1 cellular context compared by ENCODE assay signal in the genomic region with DNA sequence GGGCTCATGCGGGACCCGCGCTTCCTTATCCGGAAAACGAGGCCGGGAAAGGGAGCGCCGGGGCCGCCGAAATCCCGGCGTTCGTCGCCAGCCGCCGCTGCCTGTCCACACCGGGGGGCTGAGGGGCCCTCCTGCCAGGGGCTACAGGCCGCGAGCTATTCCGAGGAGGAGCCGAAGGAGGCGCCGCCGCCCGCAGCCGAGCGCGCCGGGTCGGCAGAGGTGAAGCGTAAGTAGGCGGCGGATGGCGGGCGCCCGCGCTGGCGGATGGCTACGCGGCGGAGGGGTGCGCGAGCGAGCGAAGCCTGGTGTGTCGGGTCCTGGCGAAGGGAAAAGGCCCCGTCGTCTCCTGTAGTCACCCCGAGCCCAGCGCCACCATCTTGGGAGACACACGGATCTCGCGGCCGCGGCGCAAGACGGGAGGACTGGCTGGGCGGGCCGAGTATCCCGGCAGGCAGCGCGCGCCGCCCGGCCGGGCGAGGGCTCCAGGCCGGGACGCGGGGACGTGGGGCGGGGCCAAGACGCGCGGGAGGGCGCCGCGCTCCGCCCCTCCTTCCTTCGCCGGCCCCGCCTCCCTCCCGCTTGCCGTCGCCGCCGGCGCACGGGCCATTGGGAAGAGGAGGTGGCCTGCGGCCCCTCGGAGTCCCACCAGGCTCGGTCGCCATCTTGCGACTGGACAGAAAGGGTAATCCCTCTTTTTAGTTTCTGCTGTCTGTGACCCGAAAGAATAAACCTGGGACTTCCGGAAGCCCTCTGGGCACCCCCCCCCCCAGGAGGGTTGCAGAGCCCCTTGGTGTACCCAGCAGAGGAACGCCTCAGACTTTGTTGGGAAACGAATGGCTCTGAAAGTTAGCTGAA.
A peak's percentile ranks its signal among the peaks of the same experiment; 100 is the strongest.
TF ChIP-seq lines count a peak whose summit lies in the region.

A gene (minus strand): TSS at position 424 of the 855 bp plus-strand sequence. CDS start 29,917 bp downstream, outside the sequence.

TF ChIP-seq in K562, 482 proteins besides CTCF, POLR2A, EP300 and RAD21 (continued from another document and continues in another):
- TF ChIP-seq, protein P1, sequence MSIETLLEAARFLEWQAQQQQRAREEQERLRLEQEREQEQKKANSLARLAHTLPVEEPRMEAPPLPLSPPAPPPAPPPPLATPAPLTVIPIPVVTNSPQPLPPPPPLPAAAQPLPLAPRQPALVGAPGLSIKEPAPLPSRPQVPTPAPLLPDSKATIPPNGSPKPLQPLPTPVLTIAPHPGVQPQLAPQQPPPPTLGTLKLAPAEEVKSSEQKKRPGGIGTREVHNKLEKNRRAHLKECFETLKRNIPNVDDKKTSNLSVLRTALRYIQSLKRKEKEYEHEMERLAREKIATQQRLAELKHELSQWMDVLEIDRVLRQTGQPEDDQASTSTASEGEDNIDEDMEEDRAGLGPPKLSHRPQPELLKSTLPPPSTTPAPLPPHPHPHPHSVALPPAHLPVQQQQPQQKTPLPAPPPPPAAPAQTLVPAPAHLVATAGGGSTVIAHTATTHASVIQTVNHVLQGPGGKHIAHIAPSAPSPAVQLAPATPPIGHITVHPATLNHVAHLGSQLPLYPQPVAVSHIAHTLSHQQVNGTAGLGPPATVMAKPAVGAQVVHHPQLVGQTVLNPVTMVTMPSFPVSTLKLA (conservative IDR thresholded peaks at IDR 0.05): peak; percentile 5 to 14; a peak in 1 of 4 replicates
- TF ChIP-seq, protein P2, sequence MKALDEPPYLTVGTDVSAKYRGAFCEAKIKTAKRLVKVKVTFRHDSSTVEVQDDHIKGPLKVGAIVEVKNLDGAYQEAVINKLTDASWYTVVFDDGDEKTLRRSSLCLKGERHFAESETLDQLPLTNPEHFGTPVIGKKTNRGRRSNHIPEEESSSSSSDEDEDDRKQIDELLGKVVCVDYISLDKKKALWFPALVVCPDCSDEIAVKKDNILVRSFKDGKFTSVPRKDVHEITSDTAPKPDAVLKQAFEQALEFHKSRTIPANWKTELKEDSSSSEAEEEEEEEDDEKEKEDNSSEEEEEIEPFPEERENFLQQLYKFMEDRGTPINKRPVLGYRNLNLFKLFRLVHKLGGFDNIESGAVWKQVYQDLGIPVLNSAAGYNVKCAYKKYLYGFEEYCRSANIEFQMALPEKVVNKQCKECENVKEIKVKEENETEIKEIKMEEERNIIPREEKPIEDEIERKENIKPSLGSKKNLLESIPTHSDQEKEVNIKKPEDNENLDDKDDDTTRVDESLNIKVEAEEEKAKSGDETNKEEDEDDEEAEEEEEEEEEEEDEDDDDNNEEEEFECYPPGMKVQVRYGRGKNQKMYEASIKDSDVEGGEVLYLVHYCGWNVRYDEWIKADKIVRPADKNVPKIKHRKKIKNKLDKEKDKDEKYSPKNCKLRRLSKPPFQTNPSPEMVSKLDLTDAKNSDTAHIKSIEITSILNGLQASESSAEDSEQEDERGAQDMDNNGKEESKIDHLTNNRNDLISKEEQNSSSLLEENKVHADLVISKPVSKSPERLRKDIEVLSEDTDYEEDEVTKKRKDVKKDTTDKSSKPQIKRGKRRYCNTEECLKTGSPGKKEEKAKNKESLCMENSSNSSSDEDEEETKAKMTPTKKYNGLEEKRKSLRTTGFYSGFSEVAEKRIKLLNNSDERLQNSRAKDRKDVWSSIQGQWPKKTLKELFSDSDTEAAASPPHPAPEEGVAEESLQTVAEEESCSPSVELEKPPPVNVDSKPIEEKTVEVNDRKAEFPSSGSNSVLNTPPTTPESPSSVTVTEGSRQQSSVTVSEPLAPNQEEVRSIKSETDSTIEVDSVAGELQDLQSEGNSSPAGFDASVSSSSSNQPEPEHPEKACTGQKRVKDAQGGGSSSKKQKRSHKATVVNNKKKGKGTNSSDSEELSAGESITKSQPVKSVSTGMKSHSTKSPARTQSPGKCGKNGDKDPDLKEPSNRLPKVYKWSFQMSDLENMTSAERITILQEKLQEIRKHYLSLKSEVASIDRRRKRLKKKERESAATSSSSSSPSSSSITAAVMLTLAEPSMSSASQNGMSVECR (CRISPR knock-in tag; IDR thresholded peaks at IDR 0.05): no peak; the same call in 1 of the 2 replicates
- TF ChIP-seq, protein P3, sequence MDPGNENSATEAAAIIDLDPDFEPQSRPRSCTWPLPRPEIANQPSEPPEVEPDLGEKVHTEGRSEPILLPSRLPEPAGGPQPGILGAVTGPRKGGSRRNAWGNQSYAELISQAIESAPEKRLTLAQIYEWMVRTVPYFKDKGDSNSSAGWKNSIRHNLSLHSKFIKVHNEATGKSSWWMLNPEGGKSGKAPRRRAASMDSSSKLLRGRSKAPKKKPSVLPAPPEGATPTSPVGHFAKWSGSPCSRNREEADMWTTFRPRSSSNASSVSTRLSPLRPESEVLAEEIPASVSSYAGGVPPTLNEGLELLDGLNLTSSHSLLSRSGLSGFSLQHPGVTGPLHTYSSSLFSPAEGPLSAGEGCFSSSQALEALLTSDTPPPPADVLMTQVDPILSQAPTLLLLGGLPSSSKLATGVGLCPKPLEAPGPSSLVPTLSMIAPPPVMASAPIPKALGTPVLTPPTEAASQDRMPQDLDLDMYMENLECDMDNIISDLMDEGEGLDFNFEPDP (CRISPR knock-in tag; IDR thresholded peaks at IDR 0.05): no peak
- TF ChIP-seq, protein P4, sequence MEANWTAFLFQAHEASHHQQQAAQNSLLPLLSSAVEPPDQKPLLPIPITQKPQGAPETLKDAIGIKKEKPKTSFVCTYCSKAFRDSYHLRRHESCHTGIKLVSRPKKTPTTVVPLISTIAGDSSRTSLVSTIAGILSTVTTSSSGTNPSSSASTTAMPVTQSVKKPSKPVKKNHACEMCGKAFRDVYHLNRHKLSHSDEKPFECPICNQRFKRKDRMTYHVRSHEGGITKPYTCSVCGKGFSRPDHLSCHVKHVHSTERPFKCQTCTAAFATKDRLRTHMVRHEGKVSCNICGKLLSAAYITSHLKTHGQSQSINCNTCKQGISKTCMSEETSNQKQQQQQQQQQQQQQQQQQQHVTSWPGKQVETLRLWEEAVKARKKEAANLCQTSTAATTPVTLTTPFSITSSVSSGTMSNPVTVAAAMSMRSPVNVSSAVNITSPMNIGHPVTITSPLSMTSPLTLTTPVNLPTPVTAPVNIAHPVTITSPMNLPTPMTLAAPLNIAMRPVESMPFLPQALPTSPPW (CRISPR knock-in tag; IDR thresholded peaks at IDR 0.05): peak; percentile 92
- peak; percentile 76; the same call in 1 of the 2 replicates for TF ChIP-seq ILF3 (IDR thresholded peaks at IDR 0.05; ENCODE audit: borderline replicate concordance)
- no peak for TF ChIP-seq ZNF445 (CRISPR knock-in tag; IDR thresholded peaks at IDR 0.05; ENCODE audit: low read depth)
- no peak for TF ChIP-seq ATF1 (CRISPR knock-in tag; IDR thresholded peaks at IDR 0.05)
- peak; percentile 55; the same call in 1 of the 2 replicates for TF ChIP-seq ATF1 (tag; IDR thresholded peaks at IDR 0.05)
- TF ChIP-seq RBM25 (IDR thresholded peaks at IDR 0.05; ENCODE audit: low read depth, low read length, severe bottlenecking): peak; percentile 56
- peak; percentile 71 to 84 for TF ChIP-seq NONO (IDR thresholded peaks at IDR 0.05; ENCODE audit: low read depth in 2 of 2, low read length in 1 of 2)
- no peak for TF ChIP-seq CBFA2T3 (IDR thresholded peaks at IDR 0.05)
- TF ChIP-seq, protein P5, sequence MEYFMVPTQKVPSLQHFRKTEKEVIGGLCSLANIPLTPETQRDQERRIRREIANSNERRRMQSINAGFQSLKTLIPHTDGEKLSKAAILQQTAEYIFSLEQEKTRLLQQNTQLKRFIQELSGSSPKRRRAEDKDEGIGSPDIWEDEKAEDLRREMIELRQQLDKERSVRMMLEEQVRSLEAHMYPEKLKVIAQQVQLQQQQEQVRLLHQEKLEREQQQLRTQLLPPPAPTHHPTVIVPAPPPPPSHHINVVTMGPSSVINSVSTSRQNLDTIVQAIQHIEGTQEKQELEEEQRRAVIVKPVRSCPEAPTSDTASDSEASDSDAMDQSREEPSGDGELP (CRISPR knock-in tag; IDR thresholded peaks at IDR 0.05; ENCODE audit: borderline replicate concordance): peak; percentile 11; the same call in 1 of the 2 replicates
- 0 out of 2 replicates have a peak, but pooled peaks have one; percentile 51 for TF ChIP-seq ESRRA (IDR thresholded peaks at IDR 0.05; ENCODE audit: borderline replicate concordance, low read depth)
- no peak for TF ChIP-seq SETDB1 (IDR thresholded peaks at IDR 0.05; ENCODE audit: low read length)
- TF ChIP-seq FOSL1 (tag; conservative IDR thresholded peaks at IDR 0.05): 0 out of 2 replicates have a peak, but pooled peaks have one; percentile 23
- no peak for TF ChIP-seq GABPB2 (CRISPR knock-in tag; conservative IDR thresholded peaks at IDR 0.05)
- TF ChIP-seq, protein P6, sequence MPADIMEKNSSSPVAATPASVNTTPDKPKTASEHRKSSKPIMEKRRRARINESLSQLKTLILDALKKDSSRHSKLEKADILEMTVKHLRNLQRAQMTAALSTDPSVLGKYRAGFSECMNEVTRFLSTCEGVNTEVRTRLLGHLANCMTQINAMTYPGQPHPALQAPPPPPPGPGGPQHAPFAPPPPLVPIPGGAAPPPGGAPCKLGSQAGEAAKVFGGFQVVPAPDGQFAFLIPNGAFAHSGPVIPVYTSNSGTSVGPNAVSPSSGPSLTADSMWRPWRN (IDR thresholded peaks at IDR 0.05; ENCODE audit: low read depth): no peak
- TF ChIP-seq, protein P7, sequence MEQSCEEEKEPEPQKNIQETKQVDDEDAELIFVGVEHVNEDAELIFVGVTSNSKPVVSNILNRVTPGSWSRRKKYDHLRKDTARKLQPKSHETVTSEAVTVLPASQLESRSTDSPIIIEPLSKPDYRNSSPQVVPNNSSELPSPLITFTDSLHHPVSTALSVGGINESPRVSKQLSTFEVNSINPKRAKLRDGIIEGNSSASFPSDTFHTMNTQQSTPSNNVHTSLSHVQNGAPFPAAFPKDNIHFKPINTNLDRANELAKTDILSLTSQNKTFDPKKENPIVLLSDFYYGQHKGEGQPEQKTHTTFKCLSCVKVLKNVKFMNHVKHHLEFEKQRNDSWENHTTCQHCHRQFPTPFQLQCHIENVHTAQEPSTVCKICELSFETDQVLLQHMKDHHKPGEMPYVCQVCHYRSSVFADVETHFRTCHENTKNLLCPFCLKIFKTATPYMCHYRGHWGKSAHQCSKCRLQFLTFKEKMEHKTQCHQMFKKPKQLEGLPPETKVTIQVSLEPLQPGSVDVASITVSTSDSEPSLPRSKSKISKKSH (CRISPR knock-in tag; IDR thresholded peaks at IDR 0.05): no peak
- peak; percentile 21 for TF ChIP-seq NELFE (IDR thresholded peaks at IDR 0.05; ENCODE audit: insufficient read depth, insufficient read length)
- TF ChIP-seq PRPF4 (IDR thresholded peaks at IDR 0.05; ENCODE audit: insufficient read depth, low read depth, low read length, poor library complexity, severe bottlenecking): peak; percentile 34
- TF ChIP-seq ZNF184 (CRISPR knock-in tag; IDR thresholded peaks at IDR 0.05): no peak
- peak; percentile 57; the same call in 1 of the 2 replicates for TF ChIP-seq ZBTB7A (IDR thresholded peaks at IDR 0.05; ENCODE audit: borderline replicate concordance, control insufficient read depth, low read depth, low read length)
- TF ChIP-seq POLR2B (IDR thresholded peaks at IDR 0.05; ENCODE audit: low read depth, partially characterized antibody): peak; percentile 52
- TF ChIP-seq ZFX (CRISPR knock-in tag; IDR thresholded peaks at IDR 0.05): peak; percentile 76
- TF ChIP-seq HNRNPL (IDR thresholded peaks at IDR 0.05; ENCODE audit: low read depth, low read length): peak; percentile 59; the same call in 1 of the 2 replicates
- peak; percentile 60 for TF ChIP-seq U2AF1 (optimal IDR thresholded peaks at IDR 0.05; ENCODE audit: low read depth, low read length)
- peak; percentile 22; the same call in 1 of the 2 replicates for TF ChIP-seq SMAD4 (CRISPR knock-in tag; conservative IDR thresholded peaks at IDR 0.05)
- TF ChIP-seq YY1 (IDR thresholded peaks at IDR 0.05; ENCODE audit: borderline replicate concordance in 1 of 3, control insufficient read depth in 1 of 3, extremely low read depth in 1 of 3, insufficient read depth in 3 of 3, insufficient read length in 1 of 3, insufficient replicate concordance in 2 of 3, low read depth in 1 of 3, low read length in 2 of 3): peak; percentile 56 to 90 (median 83)
- no peak for TF ChIP-seq ZNF217 (CRISPR knock-in tag; IDR thresholded peaks at IDR 0.05)
- TF ChIP-seq POLR2AphosphoS5 (IDR thresholded peaks at IDR 0.05; ENCODE audit: control insufficient read depth, insufficient read depth, low read depth, low read length): peak; percentile 70
- TF ChIP-seq ATF7 (IDR thresholded peaks at IDR 0.05): peak; percentile 30; the same call in 1 of the 2 replicates
- TF ChIP-seq ZNF143 (CRISPR knock-in tag; IDR thresholded peaks at IDR 0.05): peak; percentile 69
- peak; percentile 57 for TF ChIP-seq FUS (optimal IDR thresholded peaks at IDR 0.05; ENCODE audit: low read depth, low read length)
- peak; percentile 8; the same call in 1 of the 2 replicates for TF ChIP-seq C11orf30 (IDR thresholded peaks at IDR 0.05; ENCODE audit: low read depth)
